Comparison of ENCODE assay signal across 8 cellular contexts in genomic region chr7:73718438-73718881, GRCh38. TPM values are rescaled to one million over a fixed set of nuclear protein-coding genes. Genes with fewer than 3 reads are reported as not detected.
DNase-seq lines count a peak whose midpoint lies in the region; ATAC-seq and TF ChIP-seq lines count a peak whose summit lies in the region.

No MANE protein-coding gene starts in this region.

- H3K27me3 ChIP-seq in HL-60 (ENCODE audit: insufficient read depth, poor library complexity, severe bottlenecking) = no peaks in the 10 kb centered on the region
- no peaks in the 10 kb centered on the region for H3K27me3 ChIP-seq in right cardiac atrium (ENCODE audit: control insufficient read depth, insufficient read depth)

- peak; percentile 5 for ATAC-seq in activated CD8-positive, alpha-beta T cell treated with anti-CD3 and anti-CD28 coated beads for 36 hours
- ATAC-seq in right cardiac atrium = no peak
- ATAC-seq in stimulated activated effector memory CD8-positive, alpha-beta T cell treated with anti-CD3 and anti-CD28 coated beads, Interleukin-12 subunit alpha, Interleukin-12 subunit beta, amount 100 ng/mL, for 72 hours = peak; percentile 3

- H3K36me3 Mint-ChIP-seq in activated CD8-positive, alpha-beta T cell treated with anti-CD3 and anti-CD28 coated beads for 36 hours (ENCODE audit: low read depth) = peaks cover 4% of the 10 kb centered on the region
- H3K36me3 Mint-ChIP-seq in stimulated activated effector memory CD8-positive, alpha-beta T cell treated with anti-CD3 and anti-CD28 coated beads, Interleukin-12 subunit alpha, Interleukin-12 subunit beta, amount 100 ng/mL, for 72 hours = peaks cover 39% of the 10 kb centered on the region

- no peaks in the 10 kb centered on the region for H3K4me1 ChIP-seq in right cardiac atrium (ENCODE audit: control insufficient read depth, insufficient read depth, low read length)

- H3K4me3 ChIP-seq in HL-60 (replicated peaks; ENCODE audit: insufficient read depth, low read length) (peak overlapping the region; percentile 64), right cardiac atrium (ENCODE audit: low read length) (peak overlapping the region; percentile 83)

- WGBS in right cardiac atrium = 51% methylated on average over 9 of the region's 9 CpGs

- peak overlapping the region; percentile 47 for H3K27ac Mint-ChIP-seq in activated CD8-positive, alpha-beta T cell treated with anti-CD3 and anti-CD28 coated beads for 36 hours
- H3K27ac Mint-ChIP-seq in stimulated activated effector memory CD8-positive, alpha-beta T cell treated with anti-CD3 and anti-CD28 coated beads, Interleukin-12 subunit alpha, Interleukin-12 subunit beta, amount 100 ng/mL, for 72 hours = peak overlapping the region; percentile 89

- CTCF ChIA-PET in activated CD8-positive, alpha-beta T cell treated with anti-CD3 and anti-CD28 coated beads for 36 hours (lab: Charles Lee) = interaction anchor here (1.0 to 1.3 kb wide), 3 partner anchors 16 to 112 kb away, joined by 4 to 9 read pairs (median 5); no protein-coding TSS in a partner anchor

- POLR2A ChIA-PET in activated CD8-positive, alpha-beta T cell treated with anti-CD3 and anti-CD28 coated beads for 36 hours (lab: Charles Lee) = interaction anchor here (1.0 kb wide), 1 partner anchor 89 kb away, joined by 3 read pairs; no protein-coding TSS in a partner anchor

- peak overlapping the region; percentile 63 for H3K4me3 Mint-ChIP-seq in activated CD8-positive, alpha-beta T cell treated with anti-CD3 and anti-CD28 coated beads for 36 hours
- peak overlapping the region; percentile 82 for H3K4me3 Mint-ChIP-seq in stimulated activated effector memory CD8-positive, alpha-beta T cell treated with anti-CD3 and anti-CD28 coated beads, Interleukin-12 subunit alpha, Interleukin-12 subunit beta, amount 100 ng/mL, for 72 hours

- TF ChIP-seq CTCF in HL-60 (IDR thresholded peaks at IDR 0.05; ENCODE audit: insufficient read depth, low read length) (no peak), GM13977 (IDR thresholded peaks at IDR 0.05; ENCODE audit: extremely low read depth, insufficient read depth, missing control alignments) (no peak)
- no peak for TF ChIP-seq CTCF in activated CD8-positive, alpha-beta T cell treated with anti-CD3 and anti-CD28 coated beads for 36 hours (IDR thresholded peaks at IDR 0.05)

- H3K27me3 Mint-ChIP-seq in activated CD8-positive, alpha-beta T cell treated with anti-CD3 and anti-CD28 coated beads for 36 hours = peaks cover 4% of the 10 kb centered on the region

- H3K9me3 ChIP-seq in right cardiac atrium (ENCODE audit: control insufficient read depth, low read length) = no peaks in the 10 kb centered on the region

- intact Hi-C loops in activated CD8-positive, alpha-beta T cell treated with anti-CD3 and anti-CD28 coated beads for 36 hours (cut with micrococcal nuclease) = loop anchor here (5.0 kb wide), 1 partner anchor 36 kb away; the partner anchor contains the start of genes BUD23 and DNAJC30
- intact Hi-C loops in right cardiac atrium (cut with DNase I) = no loop called here

- peaks cover 35% of the 10 kb centered on the region for H3K4me1 Mint-ChIP-seq in activated CD8-positive, alpha-beta T cell treated with anti-CD3 and anti-CD28 coated beads for 36 hours (ENCODE audit: low read depth)
- H3K4me1 Mint-ChIP-seq in stimulated activated effector memory CD8-positive, alpha-beta T cell treated with anti-CD3 and anti-CD28 coated beads, Interleukin-12 subunit alpha, Interleukin-12 subunit beta, amount 100 ng/mL, for 72 hours = peaks cover 39% of the 10 kb centered on the region

- in situ Hi-C loops in GM13977 (cut with MboI; ENCODE audit: low pct_unique_long_range_greater_than_20kb, low sequenced_read_pairs, unreplicated experiment) = no loop called here

- H3K27ac ChIP-seq in HL-60 (replicated peaks) = no peak overlapping the region
- H3K27ac ChIP-seq in right cardiac atrium (ENCODE audit: low read length) = no peak overlapping the region

- H3K9me3 Mint-ChIP-seq in activated CD8-positive, alpha-beta T cell treated with anti-CD3 and anti-CD28 coated beads for 36 hours = no peaks in the 10 kb centered on the region
- H3K9me3 Mint-ChIP-seq in stimulated activated effector memory CD8-positive, alpha-beta T cell treated with anti-CD3 and anti-CD28 coated beads, Interleukin-12 subunit alpha, Interleukin-12 subunit beta, amount 100 ng/mL, for 72 hours = no peaks in the 10 kb centered on the region

- DNase-seq in HL-60 (ENCODE audit: low read depth in 1 of 2, low spot score in 1 of 2) (no peak), right cardiac atrium (peak in 1 of 3 donors; percentile 30), NCI-H510A (lab: John Stamatoyannopoulos, UW) (no peak), LoVo (ENCODE audit: low spot score) (no peak), GM13977 (ENCODE audit: low spot score) (no peak), cerebellar nuclear complex (lab: John Stamatoyannopoulos, UW) (no peak)
- peak; percentile 66 for DNase-seq in activated CD8-positive, alpha-beta T cell treated with anti-CD3 and anti-CD28 coated beads for 36 hours
- DNase-seq in stimulated activated effector memory CD8-positive, alpha-beta T cell treated with anti-CD3 and anti-CD28 coated beads, Interleukin-12 subunit alpha, Interleukin-12 subunit beta, amount 100 ng/mL, for 72 hours (ENCODE audit: low spot score in 2 of 2) = no peak

RNA-seq across cellular contexts. Expression of gene STX1A, which starts 1.0 kb away (rescaled TPM):
- 10 to 100 TPM; 11.4 to 11.5 TPM for total RNA-seq in activated CD8-positive, alpha-beta T cell treated with anti-CD3 and anti-CD28 coated beads for 36 hours
- 1 to 10 TPM; 1.7 to 3.1 (median 2.3) TPM for total RNA-seq in right cardiac atrium
- polyA plus RNA-seq in right cardiac atrium = 1.8 TPM

RNA-seq across cellular contexts. Expression of gene ABHD11, which starts 20.1 kb away (rescaled TPM):
- total RNA-seq in activated CD8-positive, alpha-beta T cell treated with anti-CD3 and anti-CD28 coated beads for 36 hours = 10 to 100 TPM; 19.0 to 21.5 TPM
- 10 to 100 TPM; 21.1 to 28.7 (median 23.9) TPM for total RNA-seq in right cardiac atrium
- polyA plus RNA-seq in right cardiac atrium = 31.2 TPM

RNA-seq across cellular contexts. Expression of gene BUD23, which starts 35.1 kb away (rescaled TPM):
- total RNA-seq in activated CD8-positive, alpha-beta T cell treated with anti-CD3 and anti-CD28 coated beads for 36 hours = 100 to 1,000 TPM; 108 TPM
- total RNA-seq in right cardiac atrium = 10 to 100 TPM; 53.0 to 72.0 (median 58.9) TPM
- 97.5 TPM for polyA plus RNA-seq in right cardiac atrium

RNA-seq across cellular contexts. Expression of gene DNAJC30, which starts 35.2 kb away (rescaled TPM):
- 1 to 10 TPM; 6.7 to 7.0 TPM for total RNA-seq in activated CD8-positive, alpha-beta T cell treated with anti-CD3 and anti-CD28 coated beads for 36 hours
- total RNA-seq in right cardiac atrium = 10 to 100 TPM; 14.5 to 21.1 (median 17.6) TPM
- polyA plus RNA-seq in right cardiac atrium = 20.1 TPM

RNA-seq across cellular contexts. Expression of gene VPS37D, which starts 50.8 kb away (rescaled TPM):
- 1 to 10 TPM in 1 of 2 experiments, under 1 TPM in 1; 0.87 to 1.1 TPM for total RNA-seq in activated CD8-positive, alpha-beta T cell treated with anti-CD3 and anti-CD28 coated beads for 36 hours
- total RNA-seq in right cardiac atrium = 1 to 10 TPM; 1.6 to 2.5 (median 2.1) TPM
- 2.2 TPM for polyA plus RNA-seq in right cardiac atrium

Comparison
In these comparisons a context has a peak if more than half of its experiments do, and no peak if none do; other contexts are left out.
1. ATAC-seq: peak in activated CD8-positive, alpha-beta T cell treated with anti-CD3 and anti-CD28 coated beads for 36 hours (single experiment) and stimulated activated effector memory CD8-positive, alpha-beta T cell treated with anti-CD3 and anti-CD28 coated beads, Interleukin-12 subunit alpha, Interleukin-12 subunit beta, amount 100 ng/mL, for 72 hours (single experiment); none in right cardiac atrium (0 of 2).